ENCODE assay signal across 1 cellular context in the genomic region with DNA sequence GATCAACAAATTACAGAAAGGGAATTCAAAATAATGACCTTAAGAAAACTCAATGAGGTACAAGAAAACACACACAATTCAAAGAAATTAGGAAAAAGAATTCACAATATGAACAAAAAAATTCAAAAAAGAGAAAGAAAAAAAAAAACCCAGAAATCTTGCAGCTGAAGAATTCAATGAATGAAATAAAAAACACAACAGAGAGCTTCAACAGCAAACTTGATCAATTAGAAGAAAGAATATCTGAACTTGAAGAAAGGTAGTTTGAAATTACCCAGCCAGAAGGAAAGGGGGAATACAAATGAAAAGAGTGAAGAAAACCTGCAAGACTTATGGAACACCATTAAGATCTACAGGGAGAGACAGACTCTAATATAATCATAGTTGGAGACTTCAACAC.
TF ChIP-seq lines count a peak whose summit lies in the region.

No MANE protein-coding gene starts in this region.

TF ChIP-seq in HepG2, 621 proteins besides CTCF, POLR2A, EP300 and RAD21:
- TF ChIP-seq ZNF160 (CRISPR knock-in tag; IDR thresholded peaks at IDR 0.05): peak; percentile 98
- no peak for TF ChIP-seq ZNF761 (CRISPR knock-in tag; conservative IDR thresholded peaks at IDR 0.05)
